Comparison of ENCODE assay signal across 13 cellular contexts in the genomic region with DNA sequence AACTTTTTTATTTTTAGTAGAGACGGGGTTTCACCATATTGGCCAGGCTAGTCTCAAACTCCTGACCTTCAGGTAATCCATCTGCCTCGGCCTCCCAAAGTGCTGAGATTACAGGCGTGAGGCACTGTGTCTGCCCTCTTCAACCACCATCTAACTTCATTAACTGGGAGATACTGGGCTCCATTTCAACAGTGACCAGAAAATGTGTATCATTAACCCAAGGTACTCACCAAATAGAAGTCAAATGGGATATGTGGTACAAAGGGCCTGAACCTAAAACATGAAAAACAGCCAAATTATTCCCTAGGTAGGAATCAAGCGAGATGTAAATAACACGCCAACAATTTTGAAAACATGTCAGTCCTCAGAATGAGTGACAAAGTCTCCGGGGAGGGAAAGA. TPM values are rescaled to one million over a fixed set of nuclear protein-coding genes. Genes with fewer than 3 reads are reported as not detected.
A peak's percentile ranks its signal among the peaks of the same experiment; 100 is the strongest.
DNase-seq lines count a peak whose midpoint lies in the region; ATAC-seq and TF ChIP-seq lines count a peak whose summit lies in the region.
"Had no signal": no experiment of that assay in that cellular context is flagged by ENCODE, and none has a peak within 500 bp of the region (broad histone marks: within the 10 kb centered on the region; RNA-seq: fewer than 3 reads in every experiment).

No MANE protein-coding gene starts in this region.

- H3K4me3 ChIP-seq in ACC112 (ENCODE audit: low read depth, low read length) (peak overlapping the region; percentile 94), HUES48 (ENCODE audit: low read depth, low read length) (peak overlapping the region; percentile 78), dorsolateral prefrontal cortex (peak overlapping the region in 57 of 59 donors; percentile 61 to 96 (median 86)), muscle layer of duodenum (ENCODE audit: low read depth in 1 of 2, low read length in 2 of 2) (peak overlapping the region; percentile 88 to 97)

- no peak overlapping the region for H3K27ac ChIP-seq in ACC112 (ENCODE audit: low read depth, low read length)
- H3K27ac ChIP-seq in HUES48 (ENCODE audit: low read depth, low read length) = no peak overlapping the region
- H3K27ac ChIP-seq in dorsolateral prefrontal cortex = peak overlapping the region in 4 of 59 donors; percentile 57 to 96 (median 74)
- H3K27ac ChIP-seq in muscle layer of duodenum (ENCODE audit: low read length) = peak overlapping the region; percentile 94

- no peak for TF ChIP-seq CTCF in dorsolateral prefrontal cortex (IDR thresholded peaks at IDR 0.05 in 54 of 56, conservative IDR thresholded peaks at IDR 0.05 in 2 of 56; ENCODE audit: low read depth in 1 of 56, partially characterized antibody in 56 of 56)

- no peak overlapping the region for H2AFZ ChIP-seq in ACC112 (ENCODE audit: low read length, unreplicated experiment)

- intact Hi-C loops in dorsolateral prefrontal cortex (cut with DNase I) = loop anchor here (2.0 to 10.0 kb wide), 7 partner anchors 37 to 165 kb away; a partner anchor contains a TSS

- 0 out of 2 replicates have a peak overlapping the region, but pooled peaks have one; percentile 93 for H3K9ac ChIP-seq in HUES48 (ENCODE audit: low read depth, low read length)

- H3K36me3 ChIP-seq in ACC112 (ENCODE audit: insufficient read depth, low read length) = peaks cover 29% of the 10 kb centered on the region
- peaks cover 54% of the 10 kb centered on the region for H3K36me3 ChIP-seq in HUES48 (ENCODE audit: control insufficient read depth, insufficient read depth, low read length)
- H3K36me3 ChIP-seq in muscle layer of duodenum (ENCODE audit: control insufficient read depth in 1 of 2, insufficient read depth in 2 of 2, low read length in 2 of 2) = peaks cover 36 to 45% of the 10 kb centered on the region in 2 donors

- no peak overlapping the region for H3K27ac Mint-ChIP-seq in stimulated activated effector memory CD8-positive, alpha-beta T cell treated with anti-CD3 and anti-CD28 coated beads, Interleukin-12 subunit alpha, Interleukin-12 subunit beta, amount 100 ng/mL, for 72 hours
- H3K27ac Mint-ChIP-seq: activated B cell treated with CpG ODN at 0.5 μM for 24 hours had no signal

- peaks cover 11% of the 10 kb centered on the region for H3K4me1 Mint-ChIP-seq in stimulated activated effector memory CD8-positive, alpha-beta T cell treated with anti-CD3 and anti-CD28 coated beads, Interleukin-12 subunit alpha, Interleukin-12 subunit beta, amount 100 ng/mL, for 72 hours

- H3K4me3 Mint-ChIP-seq in stimulated activated effector memory CD8-positive, alpha-beta T cell treated with anti-CD3 and anti-CD28 coated beads, Interleukin-12 subunit alpha, Interleukin-12 subunit beta, amount 100 ng/mL, for 72 hours = no peak overlapping the region
- H3K4me3 Mint-ChIP-seq: activated B cell treated with CpG ODN at 0.5 μM for 24 hours had no signal

- no peaks in the 10 kb centered on the region for H3K36me3 Mint-ChIP-seq in stimulated activated effector memory CD8-positive, alpha-beta T cell treated with anti-CD3 and anti-CD28 coated beads, Interleukin-12 subunit alpha, Interleukin-12 subunit beta, amount 100 ng/mL, for 72 hours

- peaks cover 31% of the 10 kb centered on the region for H3K79me2 ChIP-seq in ACC112 (ENCODE audit: control insufficient read depth, insufficient read depth, low read length, unreplicated experiment)

- H3K9me3 Mint-ChIP-seq in stimulated activated effector memory CD8-positive, alpha-beta T cell treated with anti-CD3 and anti-CD28 coated beads, Interleukin-12 subunit alpha, Interleukin-12 subunit beta, amount 100 ng/mL, for 72 hours = no peaks in the 10 kb centered on the region
- H3K9me3 Mint-ChIP-seq: activated B cell treated with CpG ODN at 0.5 μM for 24 hours had no signal

- ATAC-seq in stimulated activated effector memory CD8-positive, alpha-beta T cell treated with anti-CD3 and anti-CD28 coated beads, Interleukin-12 subunit alpha, Interleukin-12 subunit beta, amount 100 ng/mL, for 72 hours = no peak
- no peak for ATAC-seq in HG03039 (IDR thresholded peaks at IDR 0.05; ENCODE audit: unreplicated experiment)
- ATAC-seq: left lobe of liver had no signal

- H3K9me3 ChIP-seq in HUES48 (ENCODE audit: control insufficient read depth, insufficient read depth, low read length) (no peaks in the 10 kb centered on the region), muscle layer of duodenum (ENCODE audit: control insufficient read depth in 1 of 2, low read length in 2 of 2) (no peaks in the 10 kb centered on the region)

- H3K4me1 ChIP-seq in ACC112 (ENCODE audit: control insufficient read depth, insufficient read depth, low read length, unreplicated experiment) (peaks cover 8% of the 10 kb centered on the region), HUES48 (ENCODE audit: control insufficient read depth, insufficient read depth, low read length) (peaks cover 4% of the 10 kb centered on the region; the same call in 1 of the 2 replicates), muscle layer of duodenum (ENCODE audit: control insufficient read depth in 1 of 2, insufficient read depth in 2 of 2, low read length in 2 of 2) (peaks cover 4 to 23% of the 10 kb centered on the region in 2 donors)

- DNase-seq in dorsolateral prefrontal cortex = peak in 1 of 10 donors; percentile 5
- DNase-seq in HuH-7.5 (ENCODE audit: low spot score) = no peak
- DNase-seq in stimulated activated effector memory CD8-positive, alpha-beta T cell treated with anti-CD3 and anti-CD28 coated beads, Interleukin-12 subunit alpha, Interleukin-12 subunit beta, amount 100 ng/mL, for 72 hours (ENCODE audit: low spot score in 2 of 2) = no peak
- DNase-seq in superior temporal gyrus (ENCODE audit: extremely low spot score) = no peak
- DNase-seq: activated B cell treated with CpG ODN at 0.5 μM for 24 hours, amniotic stem cell, Calu3, NCI-H2081 had no signal

- no peaks in the 10 kb centered on the region for H3K27me3 ChIP-seq in ACC112 (ENCODE audit: insufficient read depth, low read length)
- no peaks in the 10 kb centered on the region for H3K27me3 ChIP-seq in HUES48 (ENCODE audit: control insufficient read depth, insufficient read depth, low read length)
- H3K27me3 ChIP-seq in dorsolateral prefrontal cortex = no peaks in the 10 kb centered on the region
- H3K27me3 ChIP-seq in muscle layer of duodenum (ENCODE audit: low read depth, low read length) = no peaks in the 10 kb centered on the region

RNA-seq across cellular contexts. Expression of a gene that starts 1.2 kb away (rescaled TPM):
- 10 to 100 TPM; 45.0 to 84.5 (median 66.7) TPM for total RNA-seq in dorsolateral prefrontal cortex

RNA-seq across cellular contexts. Expression of a gene that starts 8.9 kb away (rescaled TPM):
- total RNA-seq in dorsolateral prefrontal cortex = 1 to 10 TPM in 57 of 120 experiments, under 1 TPM in 63; 0.14 to 3.2 (median 0.97) TPM
- total RNA-seq: Calu3 had no signal

RNA-seq across cellular contexts. Expression of a gene that starts 11.1 kb away (rescaled TPM):
- total RNA-seq in dorsolateral prefrontal cortex = 10 to 100 TPM; 29.9 to 50.4 (median 39.0) TPM

RNA-seq across cellular contexts. Expression of a gene that starts 35.7 kb away (rescaled TPM):
- 100 to 1,000 TPM in 1 of 120 experiments, 10 to 100 TPM in 119; 62.0 to 109 (median 76.4) TPM for total RNA-seq in dorsolateral prefrontal cortex

RNA-seq across cellular contexts. Expression of a gene that starts 41.4 kb away (rescaled TPM):
- total RNA-seq in dorsolateral prefrontal cortex = 100 to 1,000 TPM; 162 to 726 (median 281) TPM
- total RNA-seq: Calu3 had no signal
